10 cellular contexts compared by ENCODE assay signal in the genomic region with DNA sequence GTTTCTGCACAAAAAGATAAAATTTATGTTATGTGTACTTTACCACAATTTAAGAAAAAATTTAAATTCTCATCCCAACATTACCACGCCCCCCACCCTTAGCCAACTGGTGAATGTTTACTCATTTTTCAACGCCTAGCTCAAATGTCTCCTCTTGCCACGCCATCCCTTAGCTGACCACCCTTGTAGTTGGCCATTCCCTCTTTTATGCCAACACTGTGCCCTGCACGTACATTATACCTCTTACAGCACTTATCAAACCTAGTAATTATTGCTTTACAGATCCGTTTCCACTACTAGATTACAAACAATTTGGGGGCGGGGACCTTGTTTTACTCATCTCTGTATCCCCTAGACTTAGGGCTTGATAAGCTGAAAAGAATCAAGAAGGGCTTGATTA. TPM values are rescaled to one million over a fixed set of nuclear protein-coding genes. Genes with fewer than 3 reads are reported as not detected.
DNase-seq lines count a peak whose midpoint lies in the region; ATAC-seq and TF ChIP-seq lines count a peak whose summit lies in the region.
"Had no signal": no experiment of that assay in that cellular context is flagged by ENCODE, and none has a peak within 500 bp of the region (broad histone marks: within the 10 kb centered on the region; RNA-seq: fewer than 3 reads in every experiment).

No MANE protein-coding gene starts in this region.

- H3K27ac ChIP-seq in breast epithelium (no peak overlapping the region), WERI-Rb-1 (peak overlapping the region; percentile 82), foreskin keratinocyte (peak overlapping the region; percentile 68), stomach (no peak overlapping the region)
- H3K27ac ChIP-seq: epithelial cell of prostate, parathyroid adenoma had no signal

- peaks cover 59% of the 10 kb centered on the region for H3K27me3 Mint-ChIP-seq in MCF 10A (ENCODE audit: insufficient read depth, unreplicated experiment)

- no peak for DNase-seq in MCF 10A (ENCODE audit: unreplicated experiment)
- no peak for DNase-seq in breast epithelium (ENCODE audit: low spot score in 2 of 2)
- DNase-seq in WERI-Rb-1: no peak
- DNase-seq in foreskin keratinocyte: no peak
- no peak for DNase-seq in stomach
- no peak for DNase-seq in activated gamma-delta T cell treated with Interleukin-2 at 50 U/mL for 16 hours
- no peak for DNase-seq in DMS 273 (lab: John Stamatoyannopoulos, UW; ENCODE audit: unreplicated experiment)
- no peak for DNase-seq in NOMO-1 treated with dmso at 0.1 percent for 144 hours (lab: John Stamatoyannopoulos, UW; ENCODE audit: unreplicated experiment)

- H3K9me3 ChIP-seq in breast epithelium: no peaks in the 10 kb centered on the region
- no peaks in the 10 kb centered on the region for H3K9me3 ChIP-seq in WERI-Rb-1 (ENCODE audit: severe bottlenecking)
- no peaks in the 10 kb centered on the region for H3K9me3 ChIP-seq in stomach

- CTCF ChIA-PET in MCF 10A (lab: Yijun Ruan, JAX): interaction anchor here (4.8 kb wide), 1 partner anchor 8 kb away, joined by 18 read pairs; no protein-coding TSS in a partner anchor

- no peak overlapping the region for H3K27ac Mint-ChIP-seq in MCF 10A (ENCODE audit: low read depth, unreplicated experiment)

- peaks cover 0 to 2% of the 10 kb centered on the region in 2 donors for H3K27me3 ChIP-seq in breast epithelium
- no peaks in the 10 kb centered on the region for H3K27me3 ChIP-seq in WERI-Rb-1 (ENCODE audit: insufficient read depth, low read depth, severe bottlenecking)
- no peaks in the 10 kb centered on the region for H3K27me3 ChIP-seq in foreskin keratinocyte
- peaks cover 0 to 3% (median 0%) of the 10 kb centered on the region in 3 donors for H3K27me3 ChIP-seq in stomach

- BruUV-seq in MCF 10A (replicated peaks; lab: Mats Ljungman, UMichigan): no TSS peak

- POLR2A ChIA-PET in MCF 10A (lab: Yijun Ruan, JAX): interaction anchor here (0.7 to 1.1 kb wide), 6 partner anchors 12 to 65 kb away, joined by 3 to 6 read pairs (median 5); a partner anchor contains a TSS

- H3K4me1 Mint-ChIP-seq in MCF 10A (ENCODE audit: insufficient read depth, unreplicated experiment): peaks cover 12% of the 10 kb centered on the region

- H3K36me3 Mint-ChIP-seq in MCF 10A (ENCODE audit: insufficient read depth, unreplicated experiment): peaks cover 7% of the 10 kb centered on the region

- TF ChIP-seq POLR2A in breast epithelium (IDR thresholded peaks at IDR 0.05): no peak
- no peak for TF ChIP-seq POLR2A in stomach (IDR thresholded peaks at IDR 0.05)

- H3K36me3 ChIP-seq in breast epithelium (no peaks in the 10 kb centered on the region), WERI-Rb-1 (peaks cover 17% of the 10 kb centered on the region), stomach (no peaks in the 10 kb centered on the region)

- 9 to 32% (median 14%) methylated on average over 6 of the region's 6 CpGs for WGBS in stomach, 5 donors

- H3K9me3 Mint-ChIP-seq in MCF 10A (ENCODE audit: unreplicated experiment): no peaks in the 10 kb centered on the region

- H3K4me3 ChIP-seq in breast epithelium (no peak overlapping the region), WERI-Rb-1 (ENCODE audit: low read depth, low read length) (peak overlapping the region; percentile 65), stomach (peak overlapping the region in 3 of 4 donors; percentile 37 to 42 (median 39))

- no peak for TF ChIP-seq EP300 in stomach (IDR thresholded peaks at IDR 0.05)

- no peak for ATAC-seq in foreskin keratinocyte

- intact Hi-C loops in MCF 10A (cut with micrococcal nuclease): no loop called here
- intact Hi-C loops in breast epithelium (cut with DNase I; ENCODE audit: low total_unique reads): no loop called here
- intact Hi-C loops in stomach (cut with DNase I; ENCODE audit: low total_unique reads): no loop called here

- TF ChIP-seq CTCF in MCF 10A (IDR thresholded peaks at IDR 0.05; ENCODE audit: unreplicated experiment) (no peak), breast epithelium (IDR thresholded peaks at IDR 0.05) (no peak), WERI-Rb-1 (IDR thresholded peaks at IDR 0.05; ENCODE audit: low read depth, low read length) (no peak), foreskin keratinocyte (conservative IDR thresholded peaks at IDR 0.05) (no peak), stomach (IDR thresholded peaks at IDR 0.05) (no peak)

- no peaks in the 10 kb centered on the region for H3K4me1 ChIP-seq in breast epithelium
- no peaks in the 10 kb centered on the region for H3K4me1 ChIP-seq in foreskin keratinocyte
- H3K4me1 ChIP-seq in stomach: peaks cover 0 to 7% (median 0%) of the 10 kb centered on the region in 4 donors
- H3K4me1 ChIP-seq: parathyroid adenoma had no signal

- peak overlapping the region; percentile 68 for H3K4me3 Mint-ChIP-seq in MCF 10A (ENCODE audit: unreplicated experiment)

RNA-seq across cellular contexts. Expression of a gene that starts 0.6 kb away (rescaled TPM):
- 1.0 and 1.8 TPM in 2 replicates for total RNA-seq in MCF 10A (2022)
- total RNA-seq in breast epithelium: under 1 TPM in 2 of 3 donors, not detected in 1; 0.15 to 0.33 TPM
- 15.1 and 19.8 TPM in 2 replicates for total RNA-seq in foreskin keratinocyte
- 4.3 and 6.7 TPM in 2 replicates for polyA plus RNA-seq in foreskin keratinocyte
- total RNA-seq in stomach: 1 to 10 TPM in 3 of 5 donors, not detected in 2; 1.2 to 2.6 (median 1.7) TPM
- under 1 TPM; 0.46 to 0.88 (median 0.62) TPM for polyA plus RNA-seq in stomach

RNA-seq across cellular contexts. Expression of a gene that starts 38.9 kb away (rescaled TPM):
- total RNA-seq in MCF 10A (2022) (1,160 and 1,731 TPM in 2 replicates), breast epithelium (1,000 to 10,000 TPM in 2 of 3 donors, 100 to 1,000 TPM in 1; 849 to 1,764 (median 1,655) TPM), foreskin keratinocyte (795 and 855 TPM in 2 replicates), stomach (1,000 to 10,000 TPM in 1 of 5 donors, 100 to 1,000 TPM in 4; 199 to 1,324 (median 665) TPM)
- polyA plus RNA-seq in foreskin keratinocyte (1,037 and 1,115 TPM in 2 replicates), stomach (1,000 to 10,000 TPM in 2 of 3 donors, 100 to 1,000 TPM in 1; 984 to 1,958 (median 1,274) TPM)

RNA-seq across cellular contexts. Expression of a gene that starts 56.6 kb away (rescaled TPM):
- total RNA-seq in MCF 10A (2022) (7.0 and 7.6 TPM in 2 replicates), breast epithelium (10 to 100 TPM; 11.3 to 20.0 (median 12.5) TPM), foreskin keratinocyte (22.2 and 23.5 TPM in 2 replicates), stomach (10 to 100 TPM in 1 of 5 donors, 1 to 10 TPM in 1, under 1 TPM in 1, not detected in 2; 0.45 to 15.4 (median 7.2) TPM)
- polyA plus RNA-seq in foreskin keratinocyte (36.7 and 41.5 TPM in 2 replicates), stomach (10 to 100 TPM; 17.4 to 37.8 (median 27.5) TPM)

Comparison
In these comparisons a context has a peak if more than half of its experiments do, and no peak if none do; other contexts are left out.
1. H3K27ac ChIP-seq: peak in WERI-Rb-1 (single experiment) and foreskin keratinocyte (single experiment); none in breast epithelium (0 of 2) and stomach (0 of 5).
2. H3K4me3 ChIP-seq: peak in WERI-Rb-1 (single experiment) and stomach (3 of 4); none in breast epithelium (0 of 3).